Comparison of ENCODE assay signal across 33 cellular contexts in the genomic region with DNA sequence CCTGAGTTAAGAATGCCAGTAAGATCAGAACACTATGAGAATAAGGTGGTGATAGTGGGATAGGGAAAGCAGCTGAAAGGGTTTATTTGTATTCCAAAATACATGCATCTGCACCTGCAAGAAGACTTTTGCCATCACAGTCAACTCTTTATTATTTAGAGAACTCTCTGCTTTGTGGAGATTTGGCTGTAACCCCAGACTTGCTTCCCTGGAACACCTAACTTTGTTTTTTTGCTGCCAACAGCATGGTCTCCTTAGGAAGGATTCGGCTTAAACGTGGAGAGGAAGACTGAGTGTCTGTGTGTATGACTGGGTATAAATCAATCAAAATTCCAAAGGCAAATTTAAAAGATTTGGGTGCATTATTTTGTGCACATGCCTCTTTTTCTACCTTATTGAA. TPM values are rescaled to one million over a fixed set of nuclear protein-coding genes. Genes with fewer than 3 reads are reported as not detected.
"Had no signal": no experiment of that assay in that cellular context is flagged by ENCODE, and none has a peak within 500 bp of the region (broad histone marks: within the 10 kb centered on the region; RNA-seq: fewer than 3 reads in every experiment).

No MANE protein-coding gene starts in this region.

- H3K4me3 Mint-ChIP-seq: effector memory CD8-positive, alpha-beta T cell; endodermal cell; mesothelial cell of epicardium; naive B cell had no signal

- H3K27ac Mint-ChIP-seq: effector memory CD8-positive, alpha-beta T cell; endodermal cell; mesothelial cell of epicardium; naive B cell had no signal

- ATAC-seq: effector memory CD8-positive, alpha-beta T cell; esophagus mucosa; gastrocnemius medialis; heart right ventricle; left cardiac atrium; left ventricle myocardium superior; lower lobe of right lung; mucosa of descending colon had no signal

- H3K4me1 Mint-ChIP-seq: endodermal cell, mesothelial cell of epicardium, naive B cell had no signal

- DNase-seq: dermis blood vessel endothelial cell; dorsolateral prefrontal cortex; effector CD4-positive, alpha-beta T cell; effector memory CD8-positive, alpha-beta T cell; endodermal cell; erythroblast; esophagus squamous epithelium; foreskin fibroblast; foreskin melanocyte; gastrocnemius medialis; glutamatergic neuron; head of caudate nucleus; heart right ventricle; hippocampal formation; left cardiac atrium; left ventricle myocardium superior; lower lobe of right lung; mesenchymal stem cell; mucosa of descending colon; naive B cell had no signal

- H3K9me3 Mint-ChIP-seq: endodermal cell, mesothelial cell of epicardium had no signal

- H3K36me3 Mint-ChIP-seq: mesothelial cell of epicardium, naive B cell had no signal

- H3K36me3 ChIP-seq: esophagus squamous epithelium, gastrocnemius medialis, heart right ventricle, lower lobe of right lung had no signal

- H3K27me3 ChIP-seq: dorsolateral prefrontal cortex, esophagus squamous epithelium, gastrocnemius medialis had no signal

- H3K27ac ChIP-seq: coronary artery, dorsolateral prefrontal cortex, epithelial cell of prostate, esophagus squamous epithelium, gastrocnemius medialis, heart right ventricle, lower lobe of right lung had no signal

- H3K9me3 ChIP-seq: esophagus squamous epithelium, gastrocnemius medialis, heart right ventricle, lower lobe of right lung, mucosa of descending colon had no signal

- H3K27me3 Mint-ChIP-seq: effector memory CD8-positive, alpha-beta T cell had no signal

- H3K4me3 ChIP-seq: coronary artery, dorsolateral prefrontal cortex, esophagus squamous epithelium, gastrocnemius medialis, heart right ventricle, lower lobe of right lung, mucosa of descending colon had no signal

- FAIRE-seq: colon, endometrium, islet of Langerhans, keratinocyte had no signal

- H3K4me1 ChIP-seq: esophagus squamous epithelium, gastrocnemius medialis, heart right ventricle, lower lobe of right lung had no signal

RNA-seq across cellular contexts. Expression of gene SLITRK3, which starts 21.6 kb away (rescaled TPM):
- total RNA-seq: dermis blood vessel endothelial cell, gastrocnemius medialis, glomerular endothelial cell, heart right ventricle, kidney epithelial cell, left ventricle myocardium superior, lung microvascular endothelial cell, mesenteric fat pad, myocyte had no signal
- polyA plus RNA-seq: heart right ventricle, keratinocyte had no signal
